ENCODE assay signal across 8 cellular contexts in genomic region chr7:73738220-73738611, GRCh38. TPM values are rescaled to one million over a fixed set of nuclear protein-coding genes. Genes with fewer than 3 reads are reported as not detected.
DNase-seq lines count a peak whose midpoint lies in the region; ATAC-seq, FAIRE-seq and TF ChIP-seq lines count a peak whose summit lies in the region.

No MANE protein-coding gene starts in this region.

- H3K4me3 Mint-ChIP-seq in T-helper 2 cell treated with Interferon-gamma antibody and Interleukin-4, amounts not matched to agents 5 μg/mL and 100 μg/mL, for 36 hours = peak overlapping the region; percentile 95
- peak overlapping the region; percentile 94 to 98 (median 96) for H3K4me3 Mint-ChIP-seq in brain

- H3K36me3 Mint-ChIP-seq in T-helper 2 cell treated with Interferon-gamma antibody and Interleukin-4, amounts not matched to agents 5 μg/mL and 100 μg/mL, for 36 hours (ENCODE audit: low read depth) = peaks cover 3% of the 10 kb centered on the region
- peaks cover 7% of the 10 kb centered on the region for H3K36me3 Mint-ChIP-seq in brain

- H3K27me3 ChIP-seq in iPS-15b (ENCODE audit: control insufficient read depth, insufficient read depth, low read length) (no peaks in the 10 kb centered on the region), skeletal muscle satellite cell (ENCODE audit: control insufficient read depth, insufficient read depth, low read length) (no peaks in the 10 kb centered on the region)

- peak overlapping the region; percentile 97 for H3K27ac Mint-ChIP-seq in T-helper 2 cell treated with Interferon-gamma antibody and Interleukin-4, amounts not matched to agents 5 μg/mL and 100 μg/mL, for 36 hours
- peak overlapping the region; percentile 79 to 96 (median 94) for H3K27ac Mint-ChIP-seq in brain

- peaks cover 7% of the 10 kb centered on the region for H3K4me1 Mint-ChIP-seq in T-helper 2 cell treated with Interferon-gamma antibody and Interleukin-4, amounts not matched to agents 5 μg/mL and 100 μg/mL, for 36 hours (ENCODE audit: low read depth)
- peaks cover 38% of the 10 kb centered on the region for H3K4me1 Mint-ChIP-seq in brain

- H3K36me3 ChIP-seq in iPS-15b (ENCODE audit: control insufficient read depth, insufficient read depth, low read length) (peaks cover 23% of the 10 kb centered on the region), skeletal muscle satellite cell (ENCODE audit: insufficient read depth, low read length) (peaks cover 20% of the 10 kb centered on the region)

- TF ChIP-seq CTCF in brain (conservative IDR thresholded peaks at IDR 0.05) = no peak

- H3K9me3 ChIP-seq in iPS-15b (ENCODE audit: control insufficient read depth, insufficient read depth, low read length) (no peaks in the 10 kb centered on the region), skeletal muscle satellite cell (replicated peaks; ENCODE audit: low read length) (no peaks in the 10 kb centered on the region)

- FAIRE-seq in HTR-8/SVneo (lab: Jason Lieb, UNC) = no peak

- no peaks in the 10 kb centered on the region for H3K9me3 Mint-ChIP-seq in T-helper 2 cell treated with Interferon-gamma antibody and Interleukin-4, amounts not matched to agents 5 μg/mL and 100 μg/mL, for 36 hours
- no peaks in the 10 kb centered on the region for H3K9me3 Mint-ChIP-seq in brain

- H3K4me1 ChIP-seq in iPS-15b (ENCODE audit: control insufficient read depth, insufficient read depth, low read length) (peaks cover 18% of the 10 kb centered on the region), skeletal muscle satellite cell (ENCODE audit: control insufficient read depth, insufficient read depth, low read length) (peaks cover 20% of the 10 kb centered on the region)

- no peaks in the 10 kb centered on the region for H3K27me3 Mint-ChIP-seq in T-helper 2 cell treated with Interferon-gamma antibody and Interleukin-4, amounts not matched to agents 5 μg/mL and 100 μg/mL, for 36 hours (ENCODE audit: low read depth)
- peaks cover 11% of the 10 kb centered on the region for H3K27me3 Mint-ChIP-seq in brain

- peak overlapping the region; percentile 54 for H3K9ac ChIP-seq in iPS-15b (ENCODE audit: low read depth, low read length)
- peak overlapping the region; percentile 90 for H3K9ac ChIP-seq in skeletal muscle satellite cell (ENCODE audit: low read depth, low read length)

- H3K4me3 ChIP-seq in Jurkat, Clone E6-1 (ENCODE audit: low read length) = peak overlapping the region; percentile 82
- H3K4me3 ChIP-seq in iPS-15b (ENCODE audit: low read depth, low read length) (peak overlapping the region; percentile 92), skeletal muscle satellite cell (ENCODE audit: low read length) (peak overlapping the region; percentile 100)

- ATAC-seq in GM18502 (IDR thresholded peaks at IDR 0.05; ENCODE audit: poor library complexity, unreplicated experiment) = peak; percentile 9

- H3K4me2 ChIP-seq in skeletal muscle satellite cell (ENCODE audit: low read length) = peak overlapping the region; percentile 97

- peak; percentile 55 for DNase-seq in A172 (ENCODE audit: low spot score)
- DNase-seq in Jurkat, Clone E6-1 (ENCODE audit: low read depth, low spot score) = peak; percentile 32
- peak; percentile 39 for DNase-seq in T-helper 2 cell treated with Interferon-gamma antibody and Interleukin-4, amounts not matched to agents 5 μg/mL and 100 μg/mL, for 36 hours (ENCODE audit: low spot score)
- DNase-seq in HTR-8/SVneo (ENCODE audit: insufficient read length, low spot score) = no peak

RNA-seq across cellular contexts. Expression of gene ABHD11, which starts 0.4 kb away (rescaled TPM):
- total RNA-seq in A172 (2014; rRNA removed; shearing (Covaris generic)) = 35.9 and 46.9 TPM in 2 replicates
- polyA plus RNA-seq in Jurkat, Clone E6-1 (2012; ENCODE audit: insufficient read depth, insufficient read length) = 18.0 TPM
- polyA plus RNA-seq in brain (ENCODE audit: insufficient read depth, low read depth, low replicate concordance) = 34.4 TPM
- 21.5 and 28.2 TPM in 2 replicates for total RNA-seq in skeletal muscle satellite cell (2012; rRNA removed)

RNA-seq across cellular contexts. Expression of gene STX1A, which starts 18.7 kb away (rescaled TPM):
- 18.6 and 30.2 TPM in 2 replicates for total RNA-seq in A172 (2014; rRNA removed; shearing (Covaris generic))
- polyA plus RNA-seq in Jurkat, Clone E6-1 (2012; ENCODE audit: insufficient read depth, insufficient read length) = 5.7 TPM
- 68.5 TPM for polyA plus RNA-seq in brain (ENCODE audit: insufficient read depth, low read depth, low replicate concordance)
- total RNA-seq in skeletal muscle satellite cell (2012; rRNA removed) = 60.1 and 67.1 TPM in 2 replicates

RNA-seq across cellular contexts. Expression of gene CLDN3, which starts 31.9 kb away (rescaled TPM):
- not detected in 2 replicates for total RNA-seq in A172 (2014; rRNA removed; shearing (Covaris generic))
- polyA plus RNA-seq in Jurkat, Clone E6-1 (2012; ENCODE audit: insufficient read depth, insufficient read length) = 1.1 TPM
- 116 TPM for polyA plus RNA-seq in brain (ENCODE audit: insufficient read depth, low read depth, low replicate concordance)
- total RNA-seq in skeletal muscle satellite cell (2012; rRNA removed) = not detected in 2 replicates

RNA-seq across cellular contexts. Expression of gene BUD23, which starts 54.8 kb away (rescaled TPM):
- 129 and 138 TPM in 2 replicates for total RNA-seq in A172 (2014; rRNA removed; shearing (Covaris generic))
- polyA plus RNA-seq in Jurkat, Clone E6-1 (2012; ENCODE audit: insufficient read depth, insufficient read length) = 181 TPM
- polyA plus RNA-seq in brain (ENCODE audit: insufficient read depth, low read depth, low replicate concordance) = 72.8 TPM
- total RNA-seq in skeletal muscle satellite cell (2012; rRNA removed) = 51.0 and 53.7 TPM in 2 replicates

RNA-seq across cellular contexts. Expression of gene DNAJC30, which starts 55.0 kb away (rescaled TPM):
- 1.4 and 2.5 TPM in 2 replicates for total RNA-seq in A172 (2014; rRNA removed; shearing (Covaris generic))
- 6.7 TPM for polyA plus RNA-seq in Jurkat, Clone E6-1 (2012; ENCODE audit: insufficient read depth, insufficient read length)
- polyA plus RNA-seq in brain (ENCODE audit: insufficient read depth, low read depth, low replicate concordance) = 10.5 TPM
- total RNA-seq in skeletal muscle satellite cell (2012; rRNA removed) = 2.6 and 3.3 TPM in 2 replicates
